15 cellular contexts compared by ENCODE assay signal in the genomic region with DNA sequence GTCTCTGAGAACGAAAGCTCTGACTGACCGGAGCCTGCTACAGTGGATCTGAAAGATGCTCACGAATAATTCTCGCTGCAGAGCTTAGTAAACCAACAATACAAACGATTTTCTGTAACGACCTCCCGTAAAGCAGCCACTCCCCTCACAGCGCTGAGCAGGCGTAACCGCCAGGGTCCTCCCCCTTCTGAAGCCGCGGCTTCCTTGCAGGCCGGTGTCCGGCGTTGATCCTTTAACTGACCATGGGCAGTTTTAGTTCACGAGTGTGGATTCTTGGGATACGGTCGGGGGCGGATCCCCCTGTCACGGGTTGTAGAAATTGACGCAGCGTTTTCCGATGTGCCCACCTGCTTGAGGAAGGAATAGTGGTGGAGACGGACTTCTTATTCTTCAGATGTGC.
DNase-seq lines count a peak whose midpoint lies in the region; ATAC-seq and TF ChIP-seq lines count a peak whose summit lies in the region.
"Had no signal": no experiment of that assay in that cellular context is flagged by ENCODE, and none has a peak within 500 bp of the region (broad histone marks: within the 10 kb centered on the region; RNA-seq: fewer than 3 reads in every experiment).

No MANE protein-coding gene starts in this region.

- intact Hi-C loops in lower lobe of right lung (cut with DNase I), result no loop called here

- no peaks in the 10 kb centered on the region for H3K9me3 ChIP-seq in lower lobe of right lung
- H3K9me3 ChIP-seq in upper lobe of left lung, result no peaks in the 10 kb centered on the region
- H3K9me3 ChIP-seq: BLaER1 had no signal

- H3K27ac ChIP-seq in lower lobe of right lung (peak overlapping the region; percentile 68), upper lobe of left lung (peak overlapping the region in 3 of 4 donors; percentile 65 to 73 (median 69))
- H3K27ac ChIP-seq: BLaER1, HL-60 had no signal

- H3K4me3 ChIP-seq in lower lobe of right lung (no peak overlapping the region), upper lobe of left lung (no peak overlapping the region)
- H3K4me3 ChIP-seq: BLaER1 had no signal

- no peaks in the 10 kb centered on the region for H3K27me3 Mint-ChIP-seq in activated naive CD4-positive, alpha-beta T cell treated with anti-CD3 and anti-CD28 coated beads, Interleukin-2, amount 50 U/mL, for 24 hours
- no peaks in the 10 kb centered on the region for H3K27me3 Mint-ChIP-seq in WTC11 (ENCODE audit: low read depth)
- H3K27me3 Mint-ChIP-seq in activated naive CD8-positive, alpha-beta T cell treated with anti-CD3 and anti-CD28 coated beads for 36 hours, result no peaks in the 10 kb centered on the region

- peak; percentile 12; the same call in 1 of the 2 replicates for ATAC-seq in WTC11
- ATAC-seq in lower lobe of right lung, result no peak
- ATAC-seq in upper lobe of left lung (ENCODE audit: low FRiP score in 2 of 2), result no peak

- TF ChIP-seq POLR2A in upper lobe of left lung (IDR thresholded peaks at IDR 0.05), result no peak

- no peak overlapping the region for H3K4me3 Mint-ChIP-seq in activated naive CD4-positive, alpha-beta T cell treated with anti-CD3 and anti-CD28 coated beads, Interleukin-2, amount 50 U/mL, for 24 hours
- no peak overlapping the region for H3K4me3 Mint-ChIP-seq in WTC11
- no peak overlapping the region for H3K4me3 Mint-ChIP-seq in activated naive CD8-positive, alpha-beta T cell treated with anti-CD3 and anti-CD28 coated beads for 36 hours

- H3K27me3 ChIP-seq in lower lobe of right lung (ENCODE audit: low read depth), result no peaks in the 10 kb centered on the region
- H3K27me3 ChIP-seq in upper lobe of left lung, result no peaks in the 10 kb centered on the region
- H3K27me3 ChIP-seq: BLaER1 had no signal

- H3K36me3 ChIP-seq in lower lobe of right lung, result peaks cover 6% of the 10 kb centered on the region
- H3K36me3 ChIP-seq in upper lobe of left lung, result peaks cover 0 to 4% (median 0%) of the 10 kb centered on the region in 4 donors

- TF ChIP-seq CTCF in WTC11 (IDR thresholded peaks at IDR 0.05) (no peak), lower lobe of right lung (IDR thresholded peaks at IDR 0.05) (no peak), upper lobe of left lung (IDR thresholded peaks at IDR 0.05) (no peak)

- H3K9me3 Mint-ChIP-seq in activated naive CD4-positive, alpha-beta T cell treated with anti-CD3 and anti-CD28 coated beads, Interleukin-2, amount 50 U/mL, for 24 hours, result no peaks in the 10 kb centered on the region
- H3K9me3 Mint-ChIP-seq in WTC11, result no peaks in the 10 kb centered on the region
- H3K9me3 Mint-ChIP-seq in activated naive CD8-positive, alpha-beta T cell treated with anti-CD3 and anti-CD28 coated beads for 36 hours, result peaks cover 4% of the 10 kb centered on the region

- peaks cover 2% of the 10 kb centered on the region for H3K36me3 Mint-ChIP-seq in activated naive CD4-positive, alpha-beta T cell treated with anti-CD3 and anti-CD28 coated beads, Interleukin-2, amount 50 U/mL, for 24 hours
- H3K36me3 Mint-ChIP-seq in WTC11, result no peaks in the 10 kb centered on the region
- H3K36me3 Mint-ChIP-seq in activated naive CD8-positive, alpha-beta T cell treated with anti-CD3 and anti-CD28 coated beads for 36 hours, result peaks cover 7% of the 10 kb centered on the region

- DNase-seq in activated naive CD4-positive, alpha-beta T cell treated with anti-CD3 and anti-CD28 coated beads, Interleukin-2, amount 50 U/mL, for 16 hours, result no peak
- DNase-seq in WTC11 (ENCODE audit: low spot score) (no peak), lower lobe of right lung (no peak), upper lobe of left lung (no peak), C1 segment of cervical spinal cord (lab: John Stamatoyannopoulos, UW) (no peak), midbrain (lab: John Stamatoyannopoulos, UW) (no peak)
- DNase-seq in activated naive CD8-positive, alpha-beta T cell treated with anti-CD3 and anti-CD28 coated beads for 36 hours, result no peak
- DNase-seq: EL, NCI-H187, NCI-H446, NCI-H69, OCI-M1 had no signal

- TF ChIP-seq EP300 in upper lobe of left lung (IDR thresholded peaks at IDR 0.05), result no peak

- POLR2A ChIA-PET in WTC11 (lab: Charles Lee), result no interaction called here

- peak overlapping the region; percentile 6 for H3K27ac Mint-ChIP-seq in activated naive CD4-positive, alpha-beta T cell treated with anti-CD3 and anti-CD28 coated beads, Interleukin-2, amount 50 U/mL, for 24 hours
- peak overlapping the region; percentile 82 for H3K27ac Mint-ChIP-seq in WTC11
- no peak overlapping the region for H3K27ac Mint-ChIP-seq in activated naive CD8-positive, alpha-beta T cell treated with anti-CD3 and anti-CD28 coated beads for 36 hours

- H3K4me1 ChIP-seq in lower lobe of right lung, result peaks cover 83% of the 10 kb centered on the region
- H3K4me1 ChIP-seq in upper lobe of left lung, result peaks cover 18 to 61% (median 51%) of the 10 kb centered on the region in 4 donors

- 76 to 93% methylated on average over 24 of the region's 24 CpGs for WGBS in upper lobe of left lung, 2 donors

- CTCF ChIA-PET in WTC11 (lab: Charles Lee), result no interaction called here

- H3K4me1 Mint-ChIP-seq in activated naive CD4-positive, alpha-beta T cell treated with anti-CD3 and anti-CD28 coated beads, Interleukin-2, amount 50 U/mL, for 24 hours, result peaks cover 24% of the 10 kb centered on the region
- H3K4me1 Mint-ChIP-seq in WTC11, result peaks cover 74% of the 10 kb centered on the region
- peaks cover 15% of the 10 kb centered on the region for H3K4me1 Mint-ChIP-seq in activated naive CD8-positive, alpha-beta T cell treated with anti-CD3 and anti-CD28 coated beads for 36 hours

TF ChIP-seq in WTC11, 78 proteins besides CTCF, POLR2A, EP300 and RAD21 (continues in another document):
- no peak for TF ChIP-seq TCF7 (CRISPR knock-in tag; IDR thresholded peaks at IDR 0.05; ENCODE audit: low read depth)
- TF ChIP-seq ZNF671 (CRISPR knock-in tag; IDR thresholded peaks at IDR 0.05), result no peak
- no peak for TF ChIP-seq HMGA2 (CRISPR knock-in tag; IDR thresholded peaks at IDR 0.05)
- TF ChIP-seq, protein P1, sequence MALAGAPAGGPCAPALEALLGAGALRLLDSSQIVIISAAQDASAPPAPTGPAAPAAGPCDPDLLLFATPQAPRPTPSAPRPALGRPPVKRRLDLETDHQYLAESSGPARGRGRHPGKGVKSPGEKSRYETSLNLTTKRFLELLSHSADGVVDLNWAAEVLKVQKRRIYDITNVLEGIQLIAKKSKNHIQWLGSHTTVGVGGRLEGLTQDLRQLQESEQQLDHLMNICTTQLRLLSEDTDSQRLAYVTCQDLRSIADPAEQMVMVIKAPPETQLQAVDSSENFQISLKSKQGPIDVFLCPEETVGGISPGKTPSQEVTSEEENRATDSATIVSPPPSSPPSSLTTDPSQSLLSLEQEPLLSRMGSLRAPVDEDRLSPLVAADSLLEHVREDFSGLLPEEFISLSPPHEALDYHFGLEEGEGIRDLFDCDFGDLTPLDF (CRISPR knock-in tag; IDR thresholded peaks at IDR 0.05), result no peak
- TF ChIP-seq ZNF425 (CRISPR knock-in tag; conservative IDR thresholded peaks at IDR 0.05), result no peak
- TF ChIP-seq, protein P2, sequence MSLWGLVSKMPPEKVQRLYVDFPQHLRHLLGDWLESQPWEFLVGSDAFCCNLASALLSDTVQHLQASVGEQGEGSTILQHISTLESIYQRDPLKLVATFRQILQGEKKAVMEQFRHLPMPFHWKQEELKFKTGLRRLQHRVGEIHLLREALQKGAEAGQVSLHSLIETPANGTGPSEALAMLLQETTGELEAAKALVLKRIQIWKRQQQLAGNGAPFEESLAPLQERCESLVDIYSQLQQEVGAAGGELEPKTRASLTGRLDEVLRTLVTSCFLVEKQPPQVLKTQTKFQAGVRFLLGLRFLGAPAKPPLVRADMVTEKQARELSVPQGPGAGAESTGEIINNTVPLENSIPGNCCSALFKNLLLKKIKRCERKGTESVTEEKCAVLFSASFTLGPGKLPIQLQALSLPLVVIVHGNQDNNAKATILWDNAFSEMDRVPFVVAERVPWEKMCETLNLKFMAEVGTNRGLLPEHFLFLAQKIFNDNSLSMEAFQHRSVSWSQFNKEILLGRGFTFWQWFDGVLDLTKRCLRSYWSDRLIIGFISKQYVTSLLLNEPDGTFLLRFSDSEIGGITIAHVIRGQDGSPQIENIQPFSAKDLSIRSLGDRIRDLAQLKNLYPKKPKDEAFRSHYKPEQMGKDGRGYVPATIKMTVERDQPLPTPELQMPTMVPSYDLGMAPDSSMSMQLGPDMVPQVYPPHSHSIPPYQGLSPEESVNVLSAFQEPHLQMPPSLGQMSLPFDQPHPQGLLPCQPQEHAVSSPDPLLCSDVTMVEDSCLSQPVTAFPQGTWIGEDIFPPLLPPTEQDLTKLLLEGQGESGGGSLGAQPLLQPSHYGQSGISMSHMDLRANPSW (CRISPR knock-in tag; conservative IDR thresholded peaks at IDR 0.05; ENCODE audit: low read depth), result no peak
- TF ChIP-seq, protein P3, sequence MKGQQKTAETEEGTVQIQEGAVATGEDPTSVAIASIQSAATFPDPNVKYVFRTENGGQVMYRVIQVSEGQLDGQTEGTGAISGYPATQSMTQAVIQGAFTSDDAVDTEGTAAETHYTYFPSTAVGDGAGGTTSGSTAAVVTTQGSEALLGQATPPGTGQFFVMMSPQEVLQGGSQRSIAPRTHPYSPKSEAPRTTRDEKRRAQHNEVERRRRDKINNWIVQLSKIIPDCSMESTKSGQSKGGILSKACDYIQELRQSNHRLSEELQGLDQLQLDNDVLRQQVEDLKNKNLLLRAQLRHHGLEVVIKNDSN (CRISPR knock-in tag; IDR thresholded peaks at IDR 0.05), result no peak
- TF ChIP-seq TP53 (CRISPR knock-in tag; IDR thresholded peaks at IDR 0.05), result no peak
- TF ChIP-seq ZNF219 (CRISPR knock-in tag; IDR thresholded peaks at IDR 0.05; ENCODE audit: borderline replicate concordance), result no peak
- TF ChIP-seq NR2C2 (CRISPR knock-in tag; IDR thresholded peaks at IDR 0.05), result no peak
